ENCODE assay signal across 1 cellular context in the genomic region with DNA sequence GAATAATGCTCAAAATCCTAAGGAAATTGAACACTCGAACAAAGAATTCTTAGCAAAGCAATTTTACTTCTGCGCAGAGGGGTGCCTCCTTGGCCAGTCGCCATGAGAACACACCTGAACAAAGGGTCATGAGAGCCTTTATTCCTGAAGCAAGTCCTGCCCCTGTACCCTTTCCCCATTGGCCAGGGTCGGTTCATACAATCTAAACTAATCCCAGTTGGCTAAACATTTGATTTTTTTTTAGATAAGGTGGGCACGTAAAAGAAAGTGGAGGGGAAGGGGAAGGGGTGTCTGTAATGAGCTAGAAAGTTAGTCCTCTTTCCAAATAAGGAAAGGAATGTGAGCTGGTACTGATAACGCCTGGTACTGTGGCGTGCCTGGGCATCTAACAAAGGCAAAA.
TF ChIP-seq lines count a peak whose summit lies in the region.

No MANE protein-coding gene starts in this region.

TF ChIP-seq in HEK293, 187 proteins besides CTCF, POLR2A, EP300 and RAD21:
- TF ChIP-seq HOXD13 (CRISPR knock-in tag; IDR thresholded peaks at IDR 0.05; ENCODE audit: borderline replicate concordance) = 0 out of 2 replicates have a peak, but pooled peaks have one; percentile 18
